18 cellular contexts compared by ENCODE assay signal in genomic region chr12:130990034-130990433, GRCh38. TPM values are rescaled to one million over a fixed set of nuclear protein-coding genes. Genes with fewer than 3 reads are reported as not detected.
"Had no signal": no experiment of that assay in that cellular context is flagged by ENCODE, and none has a peak within 500 bp of the region (broad histone marks: within the 10 kb centered on the region; RNA-seq: fewer than 3 reads in every experiment).

No MANE protein-coding gene starts in this region.

- H3K9me3 Mint-ChIP-seq: activated CD4-positive, alpha-beta memory T cell treated with anti-CD3 and anti-CD28 coated beads, Interleukin-2, amount 10 ng/mL, durations not matched to agents 7 days and 5 days; activated naive CD8-positive, alpha-beta T cell treated with anti-CD3 and anti-CD28 coated beads, Interleukin-2, amount 10 ng/mL, durations not matched to agents 7 days and 5 days; activated T-cell treated with anti-CD3 and anti-CD28 coated beads, Interleukin-2, amount 50 U/mL, for 24 hours; memory B cell; stimulated activated memory B cell treated with anti-CD40 and anti-IgM and Interleukin-4, amounts not matched to agents 10 μg/mL and 1 μg/mL and 100 μg/mL, for 72 hours had no signal

- H3K36me3 ChIP-seq: brain microvascular endothelial cell, prostate gland, thyroid gland, uterus had no signal

- H3K4me1 ChIP-seq: foreskin keratinocyte, left lung, prostate gland, uterus had no signal

- H3K36me3 Mint-ChIP-seq: activated naive CD8-positive, alpha-beta T cell treated with anti-CD3 and anti-CD28 coated beads, Interleukin-2, amount 10 ng/mL, durations not matched to agents 7 days and 5 days; memory B cell; naive thymus-derived CD4-positive, alpha-beta T cell; stimulated activated memory B cell treated with anti-CD40 and anti-IgM and Interleukin-4, amounts not matched to agents 10 μg/mL and 1 μg/mL and 100 μg/mL, for 72 hours had no signal

- H3K4me3 ChIP-seq: left lung, mucosa of descending colon, prostate gland, thyroid gland, uterus had no signal

- H3K4me1 Mint-ChIP-seq: activated CD4-positive, alpha-beta memory T cell treated with anti-CD3 and anti-CD28 coated beads, Interleukin-2, amount 10 ng/mL, durations not matched to agents 7 days and 5 days; activated CD4-positive, alpha-beta T cell treated with anti-CD3 and anti-CD28 coated beads for 36 hours; memory B cell; naive thymus-derived CD4-positive, alpha-beta T cell; stimulated activated memory B cell treated with anti-CD40 and anti-IgM and Interleukin-4, amounts not matched to agents 10 μg/mL and 1 μg/mL and 100 μg/mL, for 72 hours had no signal

- DNase-seq: activated CD4-positive, alpha-beta memory T cell treated with anti-CD3 and anti-CD28 coated beads, Interleukin-2, amount 10 ng/mL, durations not matched to agents 7 days and 5 days; activated CD4-positive, alpha-beta T cell treated with anti-CD3 and anti-CD28 coated beads for 36 hours; activated naive CD8-positive, alpha-beta T cell treated with anti-CD3 and anti-CD28 coated beads, Interleukin-2, amount 10 ng/mL, durations not matched to agents 7 days and 5 days; activated T-cell treated with anti-CD3 and anti-CD28 coated beads, Interleukin-2, amount 50 U/mL, for 24 hours; brain microvascular endothelial cell; effector CD8-positive, alpha-beta T cell; foreskin keratinocyte; left lung; mucosa of descending colon; naive thymus-derived CD4-positive, alpha-beta T cell; nucleus accumbens; T-helper 17 cell; thyroid gland; uterus had no signal

- H3K27ac ChIP-seq: brain microvascular endothelial cell, foreskin keratinocyte, left lung, prostate gland, thyroid gland, uterus had no signal

- ATAC-seq: activated CD4-positive, alpha-beta T cell treated with anti-CD3 and anti-CD28 coated beads for 36 hours; foreskin keratinocyte; left lung; mucosa of descending colon; naive thymus-derived CD4-positive, alpha-beta T cell; stimulated activated memory B cell treated with anti-CD40 and anti-IgM and Interleukin-4, amounts not matched to agents 10 μg/mL and 1 μg/mL and 100 μg/mL, for 72 hours; T-helper 17 cell had no signal

- H3K9me3 ChIP-seq: left lung, mucosa of descending colon, prostate gland, thyroid gland, uterus had no signal

- H3K27ac Mint-ChIP-seq: activated CD4-positive, alpha-beta memory T cell treated with anti-CD3 and anti-CD28 coated beads, Interleukin-2, amount 10 ng/mL, durations not matched to agents 7 days and 5 days; activated CD4-positive, alpha-beta T cell treated with anti-CD3 and anti-CD28 coated beads for 36 hours; activated naive CD8-positive, alpha-beta T cell treated with anti-CD3 and anti-CD28 coated beads, Interleukin-2, amount 10 ng/mL, durations not matched to agents 7 days and 5 days; activated T-cell treated with anti-CD3 and anti-CD28 coated beads, Interleukin-2, amount 50 U/mL, for 24 hours; memory B cell; naive thymus-derived CD4-positive, alpha-beta T cell; stimulated activated memory B cell treated with anti-CD40 and anti-IgM and Interleukin-4, amounts not matched to agents 10 μg/mL and 1 μg/mL and 100 μg/mL, for 72 hours; T-helper 17 cell had no signal

- H3K4me3 Mint-ChIP-seq: activated CD4-positive, alpha-beta memory T cell treated with anti-CD3 and anti-CD28 coated beads, Interleukin-2, amount 10 ng/mL, durations not matched to agents 7 days and 5 days; activated CD4-positive, alpha-beta T cell treated with anti-CD3 and anti-CD28 coated beads for 36 hours; activated naive CD8-positive, alpha-beta T cell treated with anti-CD3 and anti-CD28 coated beads, Interleukin-2, amount 10 ng/mL, durations not matched to agents 7 days and 5 days; activated T-cell treated with anti-CD3 and anti-CD28 coated beads, Interleukin-2, amount 50 U/mL, for 24 hours; memory B cell; naive thymus-derived CD4-positive, alpha-beta T cell; stimulated activated memory B cell treated with anti-CD40 and anti-IgM and Interleukin-4, amounts not matched to agents 10 μg/mL and 1 μg/mL and 100 μg/mL, for 72 hours; T-helper 17 cell had no signal

- H3K27me3 ChIP-seq: brain microvascular endothelial cell, foreskin keratinocyte, left lung, thyroid gland, uterus had no signal

RNA-seq across cellular contexts. Expression of gene ADGRD1, which starts 36.3 kb away (rescaled TPM):
- total RNA-seq: activated naive CD8-positive, alpha-beta T cell treated with anti-CD3 and anti-CD28 coated beads, Interleukin-2, amount 10 ng/mL, durations not matched to agents 7 days and 5 days; foreskin keratinocyte had no signal
- polyA plus RNA-seq: foreskin keratinocyte; keratinocyte; naive thymus-derived CD4-positive, alpha-beta T cell had no signal
